In genomic region chr22:49129736-49130135, GRCh38 we compare ENCODE assay signal across 23 cellular contexts.
"Had no signal": no experiment of that assay in that cellular context is flagged by ENCODE, and none has a peak within 500 bp of the region (broad histone marks: within the 10 kb centered on the region; RNA-seq: fewer than 3 reads in every experiment).

No MANE protein-coding gene starts in this region.

- H3K27ac ChIP-seq: HL-60, RWPE1 had no signal

- H3K9ac ChIP-seq: SK-N-SH had no signal

- DNase-seq: KBM-7, MV-4-11, NCI-H1048, NCI-H1105, NCI-H1417, NCI-H146, NCI-H1694 treated with DMSO at 0.1 percent for 48 hours, NCI-H1930, NCI-H2081, NCI-H2107, NCI-H2171, NCI-H226, NCI-H446, NCI-H510A, NCI-H524 treated with DMSO at 0.1 percent for 48 hours, NCI-H69, NCI-H774, SHP77, SK-N-SH had no signal

- H3K9me3 ChIP-seq: SK-N-SH had no signal

- H3K4me2 ChIP-seq: SK-N-SH had no signal

- FAIRE-seq: HTR-8/SVneo, RCC 7860 had no signal
